In the genomic region with DNA sequence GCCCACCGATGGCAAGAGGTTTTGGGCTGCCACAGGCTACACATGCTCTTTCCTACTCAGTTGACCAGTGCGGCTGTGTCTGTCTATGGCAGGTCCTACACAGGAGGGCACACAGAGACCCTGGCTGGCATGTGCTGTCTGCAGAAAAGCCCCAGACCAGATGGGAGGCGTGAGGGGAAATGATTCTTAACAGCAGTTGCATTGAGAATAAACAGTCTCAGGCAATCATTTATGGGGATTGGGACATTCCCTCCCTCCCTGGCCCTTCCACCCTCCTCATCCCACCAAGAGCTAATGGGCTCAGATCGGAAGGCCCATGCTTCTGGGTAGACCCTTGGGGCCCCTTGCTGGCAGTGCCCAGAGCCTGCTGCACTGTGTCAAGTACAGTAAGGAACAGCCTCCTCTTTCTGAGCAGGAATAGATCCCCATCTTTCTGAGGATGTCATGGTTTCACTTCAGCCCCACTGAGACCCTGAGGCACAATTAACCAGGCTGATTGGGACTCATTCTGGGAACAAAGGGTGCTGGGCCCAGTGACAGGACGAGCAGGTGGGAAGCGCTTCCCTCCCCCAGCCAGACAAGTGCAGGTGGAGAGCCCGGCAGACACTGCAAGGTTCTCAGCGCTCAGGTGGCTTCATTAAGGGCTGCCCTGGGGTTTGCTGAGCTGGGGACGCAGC, we compare ENCODE assay signal across 18 cellular contexts. TPM values are rescaled to one million over a fixed set of nuclear protein-coding genes. Genes with fewer than 3 reads are reported as not detected.
DNase-seq lines count a peak whose midpoint lies in the region; ATAC-seq and TF ChIP-seq lines count a peak whose summit lies in the region.
"Had no signal": no experiment of that assay in that cellular context is flagged by ENCODE, and none has a peak within 500 bp of the region (broad histone marks: within the 10 kb centered on the region; RNA-seq: fewer than 3 reads in every experiment).

No MANE protein-coding gene starts in this region.

- H3K4me3 ChIP-seq in iPS-18c (ENCODE audit: insufficient read depth, low read depth, low read length): peak overlapping the region; percentile 29; the same call in 1 of the 2 replicates
- H3K4me3 ChIP-seq in tibial artery: no peak overlapping the region
- no peak overlapping the region for H3K4me3 ChIP-seq in aorta (ENCODE audit: low read length in 2 of 2)

- no peaks in the 10 kb centered on the region for H3K36me3 ChIP-seq in tibial artery
- no peaks in the 10 kb centered on the region for H3K36me3 ChIP-seq in aorta (ENCODE audit: control insufficient read depth in 1 of 2, insufficient read depth in 2 of 2, low read length in 1 of 2)

- no peak for TF ChIP-seq CTCF in tibial artery (IDR thresholded peaks at IDR 0.05)

- peak overlapping the region; percentile 67 to 70 for H3K27ac ChIP-seq in tibial artery
- no peak overlapping the region for H3K27ac ChIP-seq in aorta (ENCODE audit: low read depth in 1 of 2, low read length in 2 of 2)

- 75 to 78% methylated on average over 9 of the region's 9 CpGs for WGBS in aorta, 2 donors

- peaks cover 0 to 72% (median 44%) of the 10 kb centered on the region in 4 donors for H3K4me1 ChIP-seq in tibial artery
- H3K4me1 ChIP-seq in aorta (ENCODE audit: control insufficient read depth in 1 of 2, insufficient read depth in 2 of 2, low read length in 2 of 2): peaks cover 3 to 5% of the 10 kb centered on the region in 2 donors

- peak; percentile 56 to 79 for DNase-seq in NCI-H2081 (lab: John Stamatoyannopoulos, UW)
- no peak for DNase-seq in NCI-H2081 treated with DMSO at 0.1 percent for 48 hours (lab: John Stamatoyannopoulos, UW)
- DNase-seq in tibial artery: peak in 1 of 2 donors; percentile 47
- DNase-seq in sciatic nerve (ENCODE audit: low spot score): no peak
- DNase-seq in middle frontal gyrus (ENCODE audit: extremely low spot score, low spot score): no peak
- DNase-seq in aorta: no peak
- DNase-seq: activated CD4-positive, CD25-positive, alpha-beta regulatory T cell treated with anti-CD3 and anti-CD28 coated beads, Interleukin-2, amount 50 U/mL, for 72 hours; activated gamma-delta T cell; foreskin fibroblast; NCI-H187 treated with DMSO at 0.1 percent for 48 hours; OCI-M1; stimulated activated CD4-positive, alpha-beta T cell treated with anti-CD3 and anti-CD28 coated beads, Interleukin-12 subunit alpha, Interleukin-12 subunit beta, amount 100 ng/mL, for 4 hours; T-helper 9 cell had no signal

- no peaks in the 10 kb centered on the region for H3K9me3 ChIP-seq in iPS-18c (ENCODE audit: control insufficient read depth, insufficient read depth, low read length)
- H3K9me3 ChIP-seq in tibial artery: no peaks in the 10 kb centered on the region
- no peaks in the 10 kb centered on the region for H3K9me3 ChIP-seq in aorta (ENCODE audit: control insufficient read depth, low read length)

- H3K27me3 ChIP-seq in tibial artery (no peaks in the 10 kb centered on the region), aorta (ENCODE audit: control insufficient read depth in 1 of 2, insufficient read depth in 2 of 2, low read length in 1 of 2) (no peaks in the 10 kb centered on the region)

- intact Hi-C loops in tibial artery (cut with DNase I; ENCODE audit: low total_unique reads): no loop called here
- intact Hi-C loops in sciatic nerve (cut with DNase I): no loop called here
- intact Hi-C loops in aorta (cut with DNase I): loop anchor here in 1 of 2 donors (10.0 kb wide), 1 partner anchor 110 kb away; no protein-coding TSS in a partner anchor

- peak; percentile 62 for ATAC-seq in SK-N-SH treated with all-trans-retinoic acid at 6 μM for 48 hours
- no peak for ATAC-seq in sciatic nerve
- ATAC-seq in aorta (ENCODE audit: low FRiP score): no peak
- ATAC-seq: left lobe of liver; stimulated activated memory B cell treated with anti-CD40 and anti-IgM and Interleukin-4, amounts not matched to agents 10 μg/mL and 1 μg/mL and 100 μg/mL, for 72 hours had no signal

TF ChIP-seq in SK-N-SH treated with all-trans-retinoic acid at 6 μM for 48 hours, 23 proteins besides CTCF, POLR2A, EP300 and RAD21:
- peak; percentile 30; the same call in 1 of the 2 replicates for TF ChIP-seq TCF4 (CRISPR knock-in tag; IDR thresholded peaks at IDR 0.05; ENCODE audit: borderline replicate concordance)
- TF ChIP-seq TSHZ2 (CRISPR knock-in tag; IDR thresholded peaks at IDR 0.05): peak; percentile 71
- 0 out of 2 replicates have a peak, but pooled peaks have one; percentile 34 for TF ChIP-seq ARNTL (CRISPR knock-in tag; IDR thresholded peaks at IDR 0.05; ENCODE audit: borderline replicate concordance, low read depth)
- no peak for TF ChIP-seq ZC3H10 (CRISPR knock-in tag; IDR thresholded peaks at IDR 0.05)
- TF ChIP-seq ESRRG (CRISPR knock-in tag; IDR thresholded peaks at IDR 0.05): no peak

RNA-seq across cellular contexts. Expression of gene TSPAN18, which starts 28.3 kb away (rescaled TPM):
- total RNA-seq in sciatic nerve: 45.5 TPM
- 10 to 100 TPM; 34.8 to 44.9 TPM for total RNA-seq in aorta
- polyA plus RNA-seq in aorta: 1 to 10 TPM; 1.0 to 1.2 TPM
- total RNA-seq: LHCN-M2 had no signal

Comparison
In these comparisons a context has a peak if more than half of its experiments do, and no peak if none do; other contexts are left out.
1. DNase-seq: peak in NCI-H2081 (2 of 2); none in NCI-H2081 treated with DMSO at 0.1 percent for 48 hours (single experiment), sciatic nerve (single experiment), middle frontal gyrus (single experiment) and aorta (0 of 2).
2. H3K27ac ChIP-seq: peak in tibial artery (2 of 2); none in aorta (0 of 2).